19 cellular contexts compared by ENCODE assay signal in the genomic region with DNA sequence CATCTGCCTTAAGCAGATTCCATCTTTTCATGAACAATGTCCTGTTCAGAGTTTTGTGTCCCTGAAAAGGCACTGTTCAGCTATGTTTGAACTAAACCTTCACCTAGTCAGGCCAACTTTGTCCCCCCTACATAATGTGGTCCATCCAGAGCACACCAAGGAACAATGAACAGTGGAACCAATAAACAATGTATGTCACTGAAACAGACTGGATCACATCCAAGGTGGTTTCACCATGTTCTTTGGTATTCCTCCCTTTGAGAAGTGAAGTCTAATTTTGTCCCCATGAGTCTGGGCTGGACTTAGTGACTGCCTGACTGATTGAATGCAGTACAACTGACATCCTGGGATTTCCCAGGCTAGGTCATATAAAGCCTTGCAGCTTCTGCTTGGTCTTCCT.
DNase-seq lines count a peak whose midpoint lies in the region; ATAC-seq and TF ChIP-seq lines count a peak whose summit lies in the region.
"Had no signal": no experiment of that assay in that cellular context is flagged by ENCODE, and none has a peak within 500 bp of the region (broad histone marks: within the 10 kb centered on the region; RNA-seq: fewer than 3 reads in every experiment).

No MANE protein-coding gene starts in this region.

- H3K4me1 ChIP-seq in esophagus muscularis mucosa: no peaks in the 10 kb centered on the region
- H3K4me1 ChIP-seq: BLaER1 had no signal

- no peak for TF ChIP-seq POLR2A in esophagus muscularis mucosa (IDR thresholded peaks at IDR 0.05; ENCODE audit: low read depth)

- no peak for DNase-seq in caudate nucleus (lab: John Stamatoyannopoulos, UW)
- peak; percentile 37 for DNase-seq in esophagus muscularis mucosa (ENCODE audit: extremely low spot score)
- DNase-seq in pons (ENCODE audit: low spot score): peak; percentile 74
- no peak for DNase-seq in NCI-H446 (lab: John Stamatoyannopoulos, UW)
- DNase-seq in stimulated activated naive CD4-positive, alpha-beta T cell (lab: John Stamatoyannopoulos, UW): no peak
- DNase-seq in HK-2 (ENCODE audit: unreplicated experiment): no peak
- DNase-seq: CD4-positive, CD25-positive, alpha-beta regulatory T cell; CD8-positive, alpha-beta T cell; DMS 273 treated with DMSO at 0.1 percent for 48 hours; DMS79; EL; GDM1; H9 had no signal

- H3K27ac ChIP-seq in caudate nucleus (ENCODE audit: low read depth, low read length): peak overlapping the region; percentile 98
- H3K27ac ChIP-seq in esophagus muscularis mucosa (replicated peaks in 1 of 4): no peak overlapping the region
- H3K27ac ChIP-seq: BLaER1, C4-2B had no signal

- no peak overlapping the region for H3K4me3 ChIP-seq in esophagus muscularis mucosa
- H3K4me3 ChIP-seq: BLaER1, GM12878, GM23338 had no signal

- no peaks in the 10 kb centered on the region for H3K36me3 ChIP-seq in esophagus muscularis mucosa
- H3K36me3 ChIP-seq: BLaER1 had no signal

- intact Hi-C loops in esophagus muscularis mucosa (cut with DNase I): no loop called here

- no peaks in the 10 kb centered on the region for H3K9me3 ChIP-seq in esophagus muscularis mucosa
- H3K9me3 ChIP-seq: BLaER1 had no signal

- no peak for ATAC-seq in GM21528 (IDR thresholded peaks at IDR 0.05; ENCODE audit: low FRiP score, unreplicated experiment)
- ATAC-seq: CD8-positive, alpha-beta T cell; GM12878; GM23338; HCT116 had no signal

- TF ChIP-seq CTCF in esophagus muscularis mucosa (IDR thresholded peaks at IDR 0.05): no peak

- no peaks in the 10 kb centered on the region for H3K27me3 ChIP-seq in esophagus muscularis mucosa
- H3K27me3 ChIP-seq: BLaER1 had no signal

- no peak for TF ChIP-seq EP300 in esophagus muscularis mucosa (IDR thresholded peaks at IDR 0.05)

Comparison
In these comparisons a context has a peak if more than half of its experiments do, and no peak if none do; other contexts are left out.
1. DNase-seq: peak in esophagus muscularis mucosa (single experiment) and pons (single experiment); none in caudate nucleus (0 of 61), NCI-H446 (0 of 2), stimulated activated naive CD4-positive, alpha-beta T cell (0 of 6) and HK-2 (single experiment).